1 cellular context compared by ENCODE assay signal in genomic region chr6:161462148-161462547, GRCh38.
TF ChIP-seq lines count a peak whose summit lies in the region.

No MANE protein-coding gene starts in this region.

TF ChIP-seq in HCT116, 20 proteins besides CTCF, POLR2A, EP300 and RAD21 (continued from another document):
- TF ChIP-seq, protein P1, sequence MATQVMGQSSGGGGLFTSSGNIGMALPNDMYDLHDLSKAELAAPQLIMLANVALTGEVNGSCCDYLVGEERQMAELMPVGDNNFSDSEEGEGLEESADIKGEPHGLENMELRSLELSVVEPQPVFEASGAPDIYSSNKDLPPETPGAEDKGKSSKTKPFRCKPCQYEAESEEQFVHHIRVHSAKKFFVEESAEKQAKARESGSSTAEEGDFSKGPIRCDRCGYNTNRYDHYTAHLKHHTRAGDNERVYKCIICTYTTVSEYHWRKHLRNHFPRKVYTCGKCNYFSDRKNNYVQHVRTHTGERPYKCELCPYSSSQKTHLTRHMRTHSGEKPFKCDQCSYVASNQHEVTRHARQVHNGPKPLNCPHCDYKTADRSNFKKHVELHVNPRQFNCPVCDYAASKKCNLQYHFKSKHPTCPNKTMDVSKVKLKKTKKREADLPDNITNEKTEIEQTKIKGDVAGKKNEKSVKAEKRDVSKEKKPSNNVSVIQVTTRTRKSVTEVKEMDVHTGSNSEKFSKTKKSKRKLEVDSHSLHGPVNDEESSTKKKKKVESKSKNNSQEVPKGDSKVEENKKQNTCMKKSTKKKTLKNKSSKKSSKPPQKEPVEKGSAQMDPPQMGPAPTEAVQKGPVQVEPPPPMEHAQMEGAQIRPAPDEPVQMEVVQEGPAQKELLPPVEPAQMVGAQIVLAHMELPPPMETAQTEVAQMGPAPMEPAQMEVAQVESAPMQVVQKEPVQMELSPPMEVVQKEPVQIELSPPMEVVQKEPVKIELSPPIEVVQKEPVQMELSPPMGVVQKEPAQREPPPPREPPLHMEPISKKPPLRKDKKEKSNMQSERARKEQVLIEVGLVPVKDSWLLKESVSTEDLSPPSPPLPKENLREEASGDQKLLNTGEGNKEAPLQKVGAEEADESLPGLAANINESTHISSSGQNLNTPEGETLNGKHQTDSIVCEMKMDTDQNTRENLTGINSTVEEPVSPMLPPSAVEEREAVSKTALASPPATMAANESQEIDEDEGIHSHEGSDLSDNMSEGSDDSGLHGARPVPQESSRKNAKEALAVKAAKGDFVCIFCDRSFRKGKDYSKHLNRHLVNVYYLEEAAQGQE (IDR thresholded peaks at IDR 0.05; ENCODE audit: low read depth), result no peak
- TF ChIP-seq TCF7L2 (IDR thresholded peaks at IDR 0.05; ENCODE audit: borderline replicate concordance, extremely low read depth, insufficient read depth, insufficient read length) (no peak), SIN3A (IDR thresholded peaks at IDR 0.05; ENCODE audit: low read depth) (no peak), JUND (IDR thresholded peaks at IDR 0.05) (0 out of 2 replicates have a peak, but pooled peaks have one; percentile 22), ELF1 (IDR thresholded peaks at IDR 0.05; ENCODE audit: borderline replicate concordance, low read depth) (no peak), ZBTB33 (IDR thresholded peaks at IDR 0.05; ENCODE audit: extremely low read depth, insufficient replicate concordance, low read length) (no peak), SP1 (IDR thresholded peaks at IDR 0.05; ENCODE audit: low read depth) (no peak), YY1 (IDR thresholded peaks at IDR 0.05; ENCODE audit: extremely low read depth, insufficient replicate concordance, low read depth, low read length) (no peak), SRF (IDR thresholded peaks at IDR 0.05; ENCODE audit: low read depth) (no peak), ZNF274 (IDR thresholded peaks at IDR 0.05; ENCODE audit: low read depth, low read length) (no peak), FOSL1 (IDR thresholded peaks at IDR 0.05; ENCODE audit: low read depth) (0 out of 2 replicates have a peak, but pooled peaks have one; percentile 15), ZFX (IDR thresholded peaks at IDR 0.05) (no peak), EZH2 (IDR thresholded peaks at IDR 0.05) (no peak), POLR2AphosphoS5 (IDR thresholded peaks at IDR 0.05; ENCODE audit: low read depth, low read length) (no peak), CEBPB (IDR thresholded peaks at IDR 0.05; ENCODE audit: low read depth) (no peak), EZH2phosphoT487 (IDR thresholded peaks at IDR 0.05; ENCODE audit: borderline replicate concordance) (no peak)
TF ChIP-seq in HCT116: peak in this region for 2.
